9 cellular contexts compared by ENCODE assay signal in the genomic region with DNA sequence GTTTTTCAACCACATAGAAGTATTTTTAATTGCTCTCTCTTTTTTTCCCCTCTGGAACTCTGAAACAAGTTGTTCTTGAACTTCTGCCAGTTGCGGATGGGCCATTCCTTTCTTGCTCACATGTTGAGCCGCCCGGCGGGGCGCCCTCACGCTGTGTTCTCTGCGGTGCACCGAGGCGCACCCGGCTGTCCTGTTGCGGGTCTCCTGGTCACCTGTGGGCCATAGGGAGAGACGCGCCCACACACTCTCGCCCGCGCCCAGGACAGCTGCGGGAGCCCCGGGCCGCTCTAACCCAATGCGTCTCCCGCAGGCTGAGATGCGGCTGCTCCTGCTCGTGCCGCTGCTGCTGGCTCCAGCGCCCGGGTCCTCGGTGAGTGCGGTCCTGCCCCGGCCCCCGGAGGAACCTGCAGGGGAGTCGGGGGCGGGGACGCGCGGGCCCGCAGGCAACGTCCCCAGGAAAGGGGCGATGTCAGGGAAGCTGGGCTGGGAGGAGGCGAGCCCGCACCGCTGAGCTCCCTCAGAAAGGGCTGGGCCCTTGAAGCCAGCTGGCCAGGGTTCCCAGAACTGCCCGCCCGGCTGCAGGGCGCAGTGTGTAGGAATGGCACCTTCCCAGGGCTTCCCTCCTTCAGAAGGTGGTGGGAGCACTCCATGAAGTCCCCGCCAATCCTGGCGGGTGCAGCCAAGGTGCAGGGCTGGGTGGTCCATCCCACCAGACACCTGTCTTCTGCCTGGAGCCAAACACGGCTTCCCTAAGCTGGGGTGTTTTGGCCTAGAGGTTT. TPM values are rescaled to one million over a fixed set of nuclear protein-coding genes. Genes with fewer than 3 reads are reported as not detected.
DNase-seq lines count a peak whose midpoint lies in the region; ATAC-seq, FAIRE-seq and TF ChIP-seq lines count a peak whose summit lies in the region.
"Had no signal": no experiment of that assay in that cellular context is flagged by ENCODE, and none has a peak within 500 bp of the region (broad histone marks: within the 10 kb centered on the region; RNA-seq: fewer than 3 reads in every experiment).

No MANE protein-coding gene starts in this region.

- H3K27me3 ChIP-seq in mesenchymal stem cell (ENCODE audit: control insufficient read depth in 1 of 2, insufficient read depth in 1 of 2, low read length in 2 of 2), result peaks cover 7 to 45% of the 10 kb centered on the region in 2 experiments
- no peaks in the 10 kb centered on the region for H3K27me3 ChIP-seq in uterus

- H3K4me1 Mint-ChIP-seq in activated naive CD4-positive, alpha-beta T cell treated with anti-CD3 and anti-CD28 coated beads, Interleukin-2, amount 10 ng/mL, durations not matched to agents 7 days and 5 days, result peaks cover 37% of the 10 kb centered on the region
- H3K4me1 Mint-ChIP-seq in endothelial cell (ENCODE audit: unreplicated experiment), result peaks cover 17% of the 10 kb centered on the region

- H2BK15ac ChIP-seq in mesenchymal stem cell (ENCODE audit: low read depth, poor library complexity, severe bottlenecking), result peak overlapping the region; percentile 84

- peak overlapping the region in 1 of 2 experiments; percentile 61 for H2BK12ac ChIP-seq in mesenchymal stem cell (ENCODE audit: low read length in 2 of 2)

- FAIRE-seq in urothelium cell line (lab: Jason Lieb, UNC), result no peak

- H3K9me3 ChIP-seq in mesenchymal stem cell (ENCODE audit: control insufficient read depth, low read length) (no peaks in the 10 kb centered on the region), uterus (no peaks in the 10 kb centered on the region)

- CTCF ChIA-PET in activated naive CD4-positive, alpha-beta T cell treated with anti-CD3 and anti-CD28 coated beads, Interleukin-2, amount 10 ng/mL, durations not matched to agents 7 days and 5 days (lab: Charles Lee), result no interaction called here

- H3K4me3 Mint-ChIP-seq in activated naive CD4-positive, alpha-beta T cell treated with anti-CD3 and anti-CD28 coated beads, Interleukin-2, amount 10 ng/mL, durations not matched to agents 7 days and 5 days, result no peak overlapping the region
- H3K4me3 Mint-ChIP-seq in endothelial cell (ENCODE audit: unreplicated experiment), result no peak overlapping the region

- peak; percentile 18 for DNase-seq in activated naive CD4-positive, alpha-beta T cell treated with anti-CD3 and anti-CD28 coated beads, Interleukin-2, amount 10 ng/mL, durations not matched to agents 7 days and 5 days
- DNase-seq in activated naive CD4-positive, alpha-beta T cell treated with Interleukin-2 at 50 U/mL for 16 hours, result no peak
- DNase-seq in endothelial cell (ENCODE audit: low spot score), result peak; percentile 34
- peak; percentile 43 for DNase-seq in mesenchymal stem cell
- DNase-seq in uterus, result peak; percentile 61 to 70
- no peak for DNase-seq in urothelium cell line (ENCODE audit: low spot score)
- no peak for DNase-seq in NCI-H526 (lab: John Stamatoyannopoulos, UW)

- TF ChIP-seq CTCF in endothelial cell (IDR thresholded peaks at IDR 0.05; ENCODE audit: unreplicated experiment) (no peak), uterus (IDR thresholded peaks at IDR 0.05) (no peak)

- no peak for TF ChIP-seq POLR2A in uterus (IDR thresholded peaks at IDR 0.05)

- H3K36me3 ChIP-seq in mesenchymal stem cell (ENCODE audit: control insufficient read depth in 1 of 2, insufficient read depth in 2 of 2, low read depth in 1 of 2, low read length in 2 of 2) (peaks cover 0 to 12% of the 10 kb centered on the region in 2 experiments), uterus (no peaks in the 10 kb centered on the region)

- peak overlapping the region; percentile 26 for H2BK5ac ChIP-seq in mesenchymal stem cell (ENCODE audit: low read depth, low read length, poor library complexity, severe bottlenecking)

- H3K4me3 ChIP-seq in mesenchymal stem cell (ENCODE audit: insufficient read depth in 1 of 2, low read depth in 1 of 2, low read length in 2 of 2) (peak overlapping the region; percentile 52 to 65), uterus (peak overlapping the region; percentile 36 to 50)

- no peak overlapping the region for H3K9ac ChIP-seq in mesenchymal stem cell (ENCODE audit: low read length)

- peak overlapping the region; percentile 76 for H2AK5ac ChIP-seq in mesenchymal stem cell (ENCODE audit: low read length, severe bottlenecking)

- H3K4me1 ChIP-seq in mesenchymal stem cell (ENCODE audit: control insufficient read depth, insufficient read depth, low read depth, low read length) (peaks cover 65% of the 10 kb centered on the region), uterus (peaks cover 0 to 15% of the 10 kb centered on the region in 2 donors)

- intact Hi-C loops in uterus (cut with DNase I; ENCODE audit: low total_unique reads), result no loop called here

- H3K79me1 ChIP-seq in mesenchymal stem cell (replicated peaks; ENCODE audit: low read length, poor library complexity, severe bottlenecking), result peaks cover 10% of the 10 kb centered on the region

- H3K4ac ChIP-seq in mesenchymal stem cell (ENCODE audit: low read depth in 1 of 2, low read length in 2 of 2), result no peak overlapping the region

- peaks cover 98% of the 10 kb centered on the region for H3K27me3 Mint-ChIP-seq in activated naive CD4-positive, alpha-beta T cell treated with anti-CD3 and anti-CD28 coated beads, Interleukin-2, amount 10 ng/mL, durations not matched to agents 7 days and 5 days
- H3K27me3 Mint-ChIP-seq in endothelial cell (ENCODE audit: unreplicated experiment), result peaks cover 31% of the 10 kb centered on the region

- peak overlapping the region; percentile 69 for H3K4me2 ChIP-seq in mesenchymal stem cell (ENCODE audit: low read length, poor library complexity, severe bottlenecking)

- WGBS in mesenchymal stem cell, result 13% methylated on average over 40 of the region's 47 CpGs

- ATAC-seq in HG02642 (IDR thresholded peaks at IDR 0.05; ENCODE audit: poor library complexity, unreplicated experiment), result no peak

- H4K8ac ChIP-seq in mesenchymal stem cell (ENCODE audit: low read length), result peak overlapping the region; percentile 22

- H4K91ac ChIP-seq in mesenchymal stem cell (ENCODE audit: low read length), result no peak overlapping the region

- no peaks in the 10 kb centered on the region for H3K9me3 Mint-ChIP-seq in activated naive CD4-positive, alpha-beta T cell treated with anti-CD3 and anti-CD28 coated beads, Interleukin-2, amount 10 ng/mL, durations not matched to agents 7 days and 5 days
- no peaks in the 10 kb centered on the region for H3K9me3 Mint-ChIP-seq in endothelial cell (ENCODE audit: unreplicated experiment)

- H3K14ac ChIP-seq in mesenchymal stem cell (ENCODE audit: low read length in 2 of 2), result no peak overlapping the region

- peak overlapping the region; percentile 4 to 78 for H3K18ac ChIP-seq in mesenchymal stem cell (ENCODE audit: low read depth in 1 of 2, low read length in 2 of 2)

- no peaks in the 10 kb centered on the region for H3K36me3 Mint-ChIP-seq in activated naive CD4-positive, alpha-beta T cell treated with anti-CD3 and anti-CD28 coated beads, Interleukin-2, amount 10 ng/mL, durations not matched to agents 7 days and 5 days
- peaks cover 5% of the 10 kb centered on the region for H3K36me3 Mint-ChIP-seq in endothelial cell (ENCODE audit: low read depth, unreplicated experiment)

- H2BK120ac ChIP-seq in mesenchymal stem cell (ENCODE audit: low read depth, low read length), result no peak overlapping the region

- H3K27ac Mint-ChIP-seq in activated naive CD4-positive, alpha-beta T cell treated with anti-CD3 and anti-CD28 coated beads, Interleukin-2, amount 10 ng/mL, durations not matched to agents 7 days and 5 days, result no peak overlapping the region
- no peak overlapping the region for H3K27ac Mint-ChIP-seq in endothelial cell (ENCODE audit: unreplicated experiment)

- H3K23ac ChIP-seq in mesenchymal stem cell (ENCODE audit: low read length in 2 of 2), result peak overlapping the region in 1 of 2 experiments; percentile 76

- no peak overlapping the region for H3K27ac ChIP-seq in mesenchymal stem cell (ENCODE audit: low read length, poor library complexity, severe bottlenecking)
- H3K27ac ChIP-seq in uterus, result peak overlapping the region; percentile 65 to 71
- H3K27ac ChIP-seq: C4-2B had no signal

- peak overlapping the region; percentile 19 for H2AFZ ChIP-seq in mesenchymal stem cell (ENCODE audit: low read depth, low read length)

RNA-seq across cellular contexts. Expression of a gene that starts 2.3 kb away (rescaled TPM):
- total RNA-seq in endothelial cell (ENCODE audit: unreplicated experiment) (1.1 TPM), uterus (10 to 100 TPM; 16.5 to 40.2 (median 33.1) TPM)
- 1.9 TPM for polyA plus RNA-seq in mesenchymal stem cell (2013, experiment 1 of 2)
- 2.1 TPM for polyA plus RNA-seq in mesenchymal stem cell (2013, experiment 2 of 2)

Comparison
In these comparisons a context has a peak if more than half of its experiments do, and no peak if none do; other contexts are left out.
1. DNase-seq: peak in activated naive CD4-positive, alpha-beta T cell treated with anti-CD3 and anti-CD28 coated beads, Interleukin-2, amount 10 ng/mL, durations not matched to agents 7 days and 5 days (single experiment), endothelial cell (single experiment), mesenchymal stem cell (single experiment) and uterus (2 of 2); none in activated naive CD4-positive, alpha-beta T cell treated with Interleukin-2 at 50 U/mL for 16 hours (single experiment), urothelium cell line (single experiment) and NCI-H526 (0 of 2).